In genomic region chr10:72875250-72876055, GRCh38 we compare ENCODE assay signal across 8 cellular contexts. TPM values are rescaled to one million over a fixed set of nuclear protein-coding genes. Genes with fewer than 3 reads are reported as not detected.
A peak's percentile ranks its signal among the peaks of the same experiment; 100 is the strongest.
DNase-seq lines count a peak whose midpoint lies in the region; ATAC-seq and TF ChIP-seq lines count a peak whose summit lies in the region.

No MANE protein-coding gene starts in this region.

- H3K4me3 Mint-ChIP-seq in CD14-positive monocyte, result no peak overlapping the region
- H3K4me3 Mint-ChIP-seq in activated T-cell treated with anti-CD3 and anti-CD28 coated beads, Interleukin-2, amount 50 U/mL, for 72 hours, result no peak overlapping the region

- H3K27ac Mint-ChIP-seq in CD14-positive monocyte, result peak overlapping the region in 1 of 7 donors; percentile 60
- no peak overlapping the region for H3K27ac Mint-ChIP-seq in activated T-cell treated with anti-CD3 and anti-CD28 coated beads, Interleukin-2, amount 50 U/mL, for 72 hours

- in situ Hi-C loops in GM13977 (cut with MboI; ENCODE audit: low pct_unique_long_range_greater_than_20kb, low sequenced_read_pairs, unreplicated experiment), result no loop called here

- H3K27ac ChIP-seq in uterus, result no peak overlapping the region

- H3K9me3 Mint-ChIP-seq in CD14-positive monocyte, result peaks cover 3 to 10% (median 6%) of the 10 kb centered on the region in 7 donors
- H3K9me3 Mint-ChIP-seq in activated T-cell treated with anti-CD3 and anti-CD28 coated beads, Interleukin-2, amount 50 U/mL, for 72 hours, result peaks cover 0 to 2% of the 10 kb centered on the region in 2 donors

- intact Hi-C loops in CD14-positive monocyte (cut with micrococcal nuclease), result no loop called here
- intact Hi-C loops in uterus (cut with DNase I; ENCODE audit: low total_unique reads), result no loop called here

- no peaks in the 10 kb centered on the region for H3K9me3 ChIP-seq in uterus

- H3K36me3 ChIP-seq in uterus, result no peaks in the 10 kb centered on the region

- no peak for TF ChIP-seq POLR2A in uterus (IDR thresholded peaks at IDR 0.05)

- TF ChIP-seq CTCF in CD14-positive monocyte (IDR thresholded peaks at IDR 0.05) (peak; percentile 31), GM13977 (IDR thresholded peaks at IDR 0.05; ENCODE audit: extremely low read depth, insufficient read depth, missing control alignments) (peak; percentile 52), fibroblast of villous mesenchyme (IDR thresholded peaks at IDR 0.05; ENCODE audit: insufficient read depth, low read depth, low read length) (peak; percentile 53), uterus (IDR thresholded peaks at IDR 0.05) (peak; percentile 41 to 52 (median 42))

- H3K4me3 ChIP-seq in fibroblast of villous mesenchyme (ENCODE audit: low read depth, low read length) (no peak overlapping the region), uterus (no peak overlapping the region)

- ATAC-seq in HG02885 (IDR thresholded peaks at IDR 0.05; ENCODE audit: poor library complexity, unreplicated experiment) (no peak), GM18519 (IDR thresholded peaks at IDR 0.05; ENCODE audit: low FRiP score, unreplicated experiment) (no peak)
- ATAC-seq in activated T-cell treated with anti-CD3 and anti-CD28 coated beads, Interleukin-2, amount 50 U/mL, for 72 hours (replicated peaks in 1 of 2), result no peak

- no peaks in the 10 kb centered on the region for H3K4me1 Mint-ChIP-seq in CD14-positive monocyte
- no peaks in the 10 kb centered on the region for H3K4me1 Mint-ChIP-seq in activated T-cell treated with anti-CD3 and anti-CD28 coated beads, Interleukin-2, amount 50 U/mL, for 72 hours (ENCODE audit: low read depth)

- H3K27me3 ChIP-seq in uterus, result no peaks in the 10 kb centered on the region

- H3K36me3 Mint-ChIP-seq in CD14-positive monocyte, result peaks cover 58 to 77% of the 10 kb centered on the region in 2 donors
- H3K36me3 Mint-ChIP-seq in activated T-cell treated with anti-CD3 and anti-CD28 coated beads, Interleukin-2, amount 50 U/mL, for 72 hours (ENCODE audit: insufficient read depth in 2 of 2), result peaks cover 2 to 10% of the 10 kb centered on the region in 2 donors

- no peak for DNase-seq in CD14-positive monocyte (ENCODE audit: low spot score)
- DNase-seq in GM13977 (ENCODE audit: low spot score), result peak; percentile 27
- peak; percentile 54 for DNase-seq in RKO (ENCODE audit: low spot score)
- DNase-seq in fibroblast of villous mesenchyme (ENCODE audit: low read depth), result peak; percentile 42
- DNase-seq in uterus, result no peak
- DNase-seq in activated T-cell treated with anti-CD3 and anti-CD28 coated beads, Interleukin-2, amount 50 U/mL, for 72 hours, result no peak

- no peaks in the 10 kb centered on the region for H3K4me1 ChIP-seq in uterus

- peaks cover 0 to 1% (median 0%) of the 10 kb centered on the region in 3 donors for H3K27me3 Mint-ChIP-seq in CD14-positive monocyte (ENCODE audit: low read depth in 3 of 3)
- H3K27me3 Mint-ChIP-seq in activated T-cell treated with anti-CD3 and anti-CD28 coated beads, Interleukin-2, amount 50 U/mL, for 72 hours (ENCODE audit: low read depth), result no peaks in the 10 kb centered on the region

RNA-seq across cellular contexts. Expression of gene OIT3, which starts 18.1 kb away (rescaled TPM):
- not detected for polyA plus RNA-seq in CD14-positive monocyte
- under 0.01 TPM in 1 of 2 replicates, not detected in the other for total RNA-seq in fibroblast of villous mesenchyme
- 1 to 10 TPM in 1 of 4 donors, under 1 TPM in 1, not detected in 2; 0.27 to 1.4 TPM for total RNA-seq in uterus
- total RNA-seq in activated T-cell treated with anti-CD3 and anti-CD28 coated beads, Interleukin-2, amount 50 U/mL, for 72 hours, result not detected

Comparison
In these comparisons a context has a peak if more than half of its experiments do, and no peak if none do; other contexts are left out.
1. DNase-seq: peak in GM13977 (single experiment), RKO (single experiment) and fibroblast of villous mesenchyme (single experiment); none in CD14-positive monocyte (single experiment), uterus (0 of 2) and activated T-cell treated with anti-CD3 and anti-CD28 coated beads, Interleukin-2, amount 50 U/mL, for 72 hours (0 of 2).
2. Peak in every context shown above with its lines, with median percentiles within 50 percentile points of each other: CTCF ChIP-seq.